ENCODE assay signal across 11 cellular contexts in genomic region chrX:118520206-118520857, GRCh38. TPM values are rescaled to one million over a fixed set of nuclear protein-coding genes. Genes with fewer than 3 reads are reported as not detected.
DNase-seq lines count a peak whose midpoint lies in the region; TF ChIP-seq lines count a peak whose summit lies in the region.
"Had no signal": no experiment of that assay in that cellular context is flagged by ENCODE, and none has a peak within 500 bp of the region (broad histone marks: within the 10 kb centered on the region; RNA-seq: fewer than 3 reads in every experiment).

No MANE protein-coding gene starts in this region.

- H3K9ac ChIP-seq in subcutaneous abdominal adipose tissue (ENCODE audit: low read length in 5 of 5), result peak overlapping the region in 2 of 5 donors; percentile 42 to 55

- H3K4me1 ChIP-seq in right atrium auricular region, result no peaks in the 10 kb centered on the region
- H3K4me1 ChIP-seq in subcutaneous abdominal adipose tissue (ENCODE audit: control insufficient read depth in 5 of 5, insufficient read depth in 5 of 5, low read length in 5 of 5), result peaks cover 0 to 33% (median 23%) of the 10 kb centered on the region in 5 donors
- H3K4me1 ChIP-seq: right lobe of liver had no signal

- TF ChIP-seq CTCF in right atrium auricular region (IDR thresholded peaks at IDR 0.05), result no peak

- H3K27ac ChIP-seq in right atrium auricular region, result peak overlapping the region; percentile 3 to 56
- peak overlapping the region; percentile 91 for H3K27ac ChIP-seq in subcutaneous abdominal adipose tissue (ENCODE audit: low read depth, low read length)
- H3K27ac ChIP-seq: right lobe of liver had no signal

- H3K36me3 ChIP-seq in right atrium auricular region (no peaks in the 10 kb centered on the region), subcutaneous abdominal adipose tissue (ENCODE audit: control insufficient read depth in 5 of 5, insufficient read depth in 5 of 5, low read length in 5 of 5) (no peaks in the 10 kb centered on the region)
- H3K36me3 ChIP-seq: right lobe of liver had no signal

- H3K27me3 ChIP-seq in right atrium auricular region (no peaks in the 10 kb centered on the region), subcutaneous abdominal adipose tissue (ENCODE audit: control insufficient read depth in 5 of 5, insufficient read depth in 4 of 5, low read length in 5 of 5) (peaks cover 0 to 3% (median 0%) of the 10 kb centered on the region in 5 donors)
- H3K27me3 ChIP-seq: right lobe of liver had no signal

- H3K4me3 ChIP-seq in right atrium auricular region, result no peak overlapping the region
- peak overlapping the region in 1 of 5 donors; percentile 4 for H3K4me3 ChIP-seq in subcutaneous abdominal adipose tissue (ENCODE audit: low read depth in 1 of 5, low read length in 5 of 5)
- H3K4me3 ChIP-seq: right lobe of liver had no signal

- H3K9me3 ChIP-seq in right atrium auricular region (no peaks in the 10 kb centered on the region), subcutaneous abdominal adipose tissue (ENCODE audit: control insufficient read depth in 5 of 5, low read length in 5 of 5) (no peaks in the 10 kb centered on the region)
- H3K9me3 ChIP-seq: right lobe of liver had no signal

- DNase-seq in HS-27A (ENCODE audit: low read depth) (peak; percentile 33), amniotic stem cell (lab: John Stamatoyannopoulos, UW) (peak; percentile 62), right atrium auricular region (ENCODE audit: low spot score) (no peak), middle frontal gyrus (ENCODE audit: extremely low spot score, low spot score) (no peak), HuH-7.5 (ENCODE audit: low spot score) (no peak), OCI-M2 (lab: John Stamatoyannopoulos, UW; ENCODE audit: unreplicated experiment) (no peak)
- DNase-seq: activated CD4-positive, alpha-beta T cell treated with anti-CD3 and anti-CD28 coated beads for 48 hours; cerebellar nuclear complex; MM.1S; right lobe of liver had no signal

RNA-seq across cellular contexts. Expression of gene DOCK11, which starts 24.7 kb away (rescaled TPM):
- 1 to 10 TPM; 5.2 to 7.9 TPM for total RNA-seq in right atrium auricular region

Comparison
In these comparisons a context has a peak if more than half of its experiments do, and no peak if none do; other contexts are left out.
1. DNase-seq: peak in HS-27A (single experiment) and amniotic stem cell (single experiment); none in right atrium auricular region (single experiment), middle frontal gyrus (single experiment), HuH-7.5 (single experiment) and OCI-M2 (single experiment).